ENCODE assay signal across 8 cellular contexts in the genomic region with DNA sequence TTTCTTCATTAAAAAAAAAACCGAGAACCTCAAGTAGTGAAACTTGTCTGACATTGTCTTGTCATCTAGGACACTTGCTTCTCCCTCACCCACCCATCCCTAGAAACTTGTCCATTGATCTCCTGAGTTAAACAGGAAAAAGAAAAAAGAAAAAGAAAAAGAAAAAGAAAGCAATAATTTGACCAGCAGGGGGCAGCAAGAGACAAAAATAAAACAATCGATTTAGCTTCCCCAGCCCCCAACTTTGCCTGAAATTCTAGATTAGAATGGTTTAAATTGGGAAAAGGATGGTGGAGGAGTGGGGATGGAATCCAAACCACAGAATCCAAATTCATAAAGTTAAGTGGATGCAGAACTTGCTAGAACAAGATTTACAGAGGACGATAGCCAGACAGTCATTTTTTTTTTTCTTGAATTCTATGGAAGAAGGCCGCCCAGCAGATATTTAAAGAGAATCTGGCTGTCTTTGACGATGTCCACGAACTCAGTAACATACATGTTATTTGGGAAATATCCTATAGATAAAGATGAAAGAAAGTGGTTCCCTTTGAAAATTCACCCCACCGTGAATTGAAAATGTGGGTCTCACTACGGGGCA.
A peak's percentile ranks its signal among the peaks of the same experiment; 100 is the strongest.
DNase-seq lines count a peak whose midpoint lies in the region; ATAC-seq and TF ChIP-seq lines count a peak whose summit lies in the region.

No MANE protein-coding gene starts in this region.

- H3K27ac ChIP-seq in adrenal gland: no peak overlapping the region
- H3K27ac ChIP-seq in transverse colon: no peak overlapping the region

- no peak for TF ChIP-seq EP300 in transverse colon (IDR thresholded peaks at IDR 0.05; ENCODE audit: low read depth)

- H3K4me1 Mint-ChIP-seq in stimulated activated effector memory CD8-positive, alpha-beta T cell treated with anti-CD3 and anti-CD28 coated beads, Interleukin-12 subunit alpha, Interleukin-12 subunit beta, amount 100 ng/mL, for 72 hours: no peaks in the 10 kb centered on the region

- 45 to 52% (median 51%) methylated on average over 8 of the region's 8 CpGs for WGBS in adrenal gland, 4 donors
- 44 to 49% methylated on average over 6 to 8 of the region's 8 CpGs for WGBS in transverse colon (ENCODE audit: low coverage in 1 of 2), 2 donors

- H3K27ac Mint-ChIP-seq in stimulated activated effector memory CD8-positive, alpha-beta T cell treated with anti-CD3 and anti-CD28 coated beads, Interleukin-12 subunit alpha, Interleukin-12 subunit beta, amount 100 ng/mL, for 72 hours: no peak overlapping the region

- intact Hi-C loops in adrenal gland (cut with DNase I) (loop anchor here (5.0 to 10.0 kb wide), 4 partner anchors 141 to 1849 kb away; a partner anchor contains a TSS), transverse colon (cut with DNase I; ENCODE audit: low total_unique reads) (no loop called here)

- H3K9me3 ChIP-seq in adrenal gland (replicated peaks in 1 of 3) (no peaks in the 10 kb centered on the region), transverse colon (no peaks in the 10 kb centered on the region)

- peak; percentile 59 to 82 (median 71) for TF ChIP-seq CTCF in adrenal gland (IDR thresholded peaks at IDR 0.05)
- TF ChIP-seq CTCF in transverse colon (IDR thresholded peaks at IDR 0.05): peak; percentile 57 to 73 (median 62)

- TF ChIP-seq POLR2A in adrenal gland (IDR thresholded peaks at IDR 0.05) (no peak), transverse colon (IDR thresholded peaks at IDR 0.05) (no peak)

- no peaks in the 10 kb centered on the region for H3K36me3 Mint-ChIP-seq in stimulated activated effector memory CD8-positive, alpha-beta T cell treated with anti-CD3 and anti-CD28 coated beads, Interleukin-12 subunit alpha, Interleukin-12 subunit beta, amount 100 ng/mL, for 72 hours

- H3K4me1 ChIP-seq in adrenal gland (replicated peaks in 1 of 2) (no peaks in the 10 kb centered on the region), transverse colon (no peaks in the 10 kb centered on the region)

- DNase-seq in AG08396 (ENCODE audit: low spot score) (peak; percentile 32), GM04503 (ENCODE audit: low read depth) (peak; percentile 12), NCI-H2171 (lab: John Stamatoyannopoulos, UW) (peak; percentile 21), adrenal gland (peak in 5 of 7 donors; percentile 23 to 57 (median 49)), iris pigment epithelial cell (ENCODE audit: low read depth) (peak; percentile 26), transverse colon (no peak), UCSD-AML1 (lab: John Stamatoyannopoulos, UW; ENCODE audit: unreplicated experiment) (no peak)
- DNase-seq in stimulated activated effector memory CD8-positive, alpha-beta T cell treated with anti-CD3 and anti-CD28 coated beads, Interleukin-12 subunit alpha, Interleukin-12 subunit beta, amount 100 ng/mL, for 72 hours (ENCODE audit: low spot score in 2 of 2): no peak

- H3K4me3 Mint-ChIP-seq in stimulated activated effector memory CD8-positive, alpha-beta T cell treated with anti-CD3 and anti-CD28 coated beads, Interleukin-12 subunit alpha, Interleukin-12 subunit beta, amount 100 ng/mL, for 72 hours: no peak overlapping the region

- H3K4me3 ChIP-seq in adrenal gland (no peak overlapping the region), transverse colon (no peak overlapping the region)

- H3K27me3 ChIP-seq in adrenal gland (no peaks in the 10 kb centered on the region), transverse colon (no peaks in the 10 kb centered on the region)

- ATAC-seq in stimulated activated effector memory CD8-positive, alpha-beta T cell treated with anti-CD3 and anti-CD28 coated beads, Interleukin-12 subunit alpha, Interleukin-12 subunit beta, amount 100 ng/mL, for 72 hours: no peak

- H3K9me3 Mint-ChIP-seq in stimulated activated effector memory CD8-positive, alpha-beta T cell treated with anti-CD3 and anti-CD28 coated beads, Interleukin-12 subunit alpha, Interleukin-12 subunit beta, amount 100 ng/mL, for 72 hours: no peaks in the 10 kb centered on the region

- H3K36me3 ChIP-seq in adrenal gland (replicated peaks in 1 of 2) (no peaks in the 10 kb centered on the region), transverse colon (no peaks in the 10 kb centered on the region)

- in situ Hi-C loops in transverse colon (cut with MboI; ENCODE audit: low pct_ligation_motif_present in 1 of 4, low pct_unique_long_range_greater_than_20kb in 1 of 4, low sequenced_read_pairs in 3 of 4): loop anchor here (5.0 to 25.0 kb wide), 3 partner anchors 609 to 1886 kb away; no protein-coding TSS in a partner anchor

Comparison
In these comparisons a context has a peak if more than half of its experiments do, and no peak if none do; other contexts are left out.
1. DNase-seq: peak in AG08396 (single experiment), GM04503 (single experiment), NCI-H2171 (single experiment), adrenal gland (5 of 7) and iris pigment epithelial cell (single experiment); none in transverse colon (single experiment), stimulated activated effector memory CD8-positive, alpha-beta T cell treated with anti-CD3 and anti-CD28 coated beads, Interleukin-12 subunit alpha, Interleukin-12 subunit beta, amount 100 ng/mL, for 72 hours (0 of 2) and UCSD-AML1 (single experiment).